In the genomic region with DNA sequence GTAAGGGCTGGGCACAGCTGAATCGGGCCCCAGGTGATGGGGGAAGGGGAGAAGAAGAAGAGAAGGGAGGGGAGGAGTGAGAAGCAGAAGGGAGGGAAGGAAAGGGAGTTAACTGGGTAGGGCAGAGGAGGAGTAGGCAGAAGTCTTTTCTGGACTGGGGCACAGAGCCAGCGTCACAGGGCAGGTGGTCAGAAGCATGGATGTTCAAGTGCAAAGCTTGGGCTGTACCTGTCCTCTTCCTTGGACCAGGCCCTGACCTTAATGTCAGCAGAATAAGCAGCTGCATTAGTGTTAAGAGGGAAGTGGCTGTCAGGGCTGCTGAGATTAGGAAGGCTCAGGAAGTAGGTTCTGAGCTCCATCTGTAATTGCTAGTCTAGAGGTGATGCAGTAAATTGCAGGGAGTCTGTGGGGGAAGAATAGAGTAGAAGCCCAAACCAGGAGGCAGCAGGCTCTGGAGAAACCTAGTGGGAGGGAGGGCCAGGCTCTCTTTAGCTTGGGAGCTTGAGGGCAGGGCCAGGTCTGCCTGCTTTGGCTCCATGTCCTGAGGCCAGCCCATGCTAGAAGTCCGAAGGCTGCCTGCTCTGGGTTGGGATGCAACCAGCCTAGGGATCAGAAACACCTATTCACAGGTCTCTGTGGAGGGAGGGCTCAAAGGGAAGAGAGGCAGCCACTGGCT, we compare ENCODE assay signal across 13 cellular contexts. TPM values are rescaled to one million over a fixed set of nuclear protein-coding genes. Genes with fewer than 3 reads are reported as not detected.
DNase-seq lines count a peak whose midpoint lies in the region; ATAC-seq and TF ChIP-seq lines count a peak whose summit lies in the region.
"Had no signal": no experiment of that assay in that cellular context is flagged by ENCODE, and none has a peak within 500 bp of the region (broad histone marks: within the 10 kb centered on the region; RNA-seq: fewer than 3 reads in every experiment).

No MANE protein-coding gene starts in this region.

- H4K8ac ChIP-seq in mesendoderm (ENCODE audit: low read depth, low read length) = no peak overlapping the region

- POLR2A ChIA-PET in CD4-positive, alpha-beta T cell (lab: Charles Lee) = interaction anchor here (0.6 to 11.8 kb wide), 5 partner anchors 9 to 1459 kb away, joined by 3 to 111 read pairs (median 7); partner anchors contain the start of gene UCP2
- POLR2A ChIA-PET in activated CD4-positive, alpha-beta memory T cell treated with anti-CD3 and anti-CD28 coated beads for 36 hours (lab: Charles Lee) = interaction anchor here (0.8 to 6.1 kb wide), 6 partner anchors 9 to 39 kb away, joined by 3 to 95 read pairs (median 8); partner anchors contain the start of gene UCP2

- peak overlapping the region; percentile 92 for H3K27ac Mint-ChIP-seq in CD4-positive, alpha-beta T cell
- H3K27ac Mint-ChIP-seq in activated CD4-positive, alpha-beta memory T cell treated with anti-CD3 and anti-CD28 coated beads for 36 hours = peak overlapping the region; percentile 95

- no peak overlapping the region for H3K4me2 ChIP-seq in mesendoderm (ENCODE audit: low read length)

- no peaks in the 10 kb centered on the region for H3K27me3 Mint-ChIP-seq in CD4-positive, alpha-beta T cell
- H3K27me3 Mint-ChIP-seq in activated CD4-positive, alpha-beta memory T cell treated with anti-CD3 and anti-CD28 coated beads for 36 hours = no peaks in the 10 kb centered on the region

- peaks cover 4% of the 10 kb centered on the region for H3K4me1 ChIP-seq in mesendoderm (ENCODE audit: control insufficient read depth, low read depth, low read length)

- WGBS in mesendoderm (ENCODE audit: extremely low coverage, insufficient coverage, low lambda C conversion rate) = no CpG with 5 or more reads among the region's 3 CpGs

- no peak overlapping the region for H2BK120ac ChIP-seq in mesendoderm (ENCODE audit: low read depth, low read length)

- intact Hi-C loops in CD4-positive, alpha-beta T cell (cut with DNase I, micrococcal nuclease) = loop anchor here in 1 of 2 experiments (2.0 kb wide), 1 partner anchor 16 kb away; no protein-coding TSS in a partner anchor
- intact Hi-C loops in activated CD4-positive, alpha-beta memory T cell treated with anti-CD3 and anti-CD28 coated beads for 36 hours (cut with micrococcal nuclease) = loop anchor here (2.0 kb wide), 2 partner anchors 16 to 30 kb away; no protein-coding TSS in a partner anchor

- no peak overlapping the region for H4K5ac ChIP-seq in mesendoderm (ENCODE audit: low read length)

- H3K23ac ChIP-seq in mesendoderm (ENCODE audit: low read length) = no peak overlapping the region

- peaks cover under 1% of the 10 kb centered on the region for H3K36me3 Mint-ChIP-seq in CD4-positive, alpha-beta T cell (ENCODE audit: low read depth)
- peaks cover 5% of the 10 kb centered on the region for H3K36me3 Mint-ChIP-seq in activated CD4-positive, alpha-beta memory T cell treated with anti-CD3 and anti-CD28 coated beads for 36 hours

- peak overlapping the region; percentile 55 for H3K27ac ChIP-seq in CD4-positive, alpha-beta T cell (ENCODE audit: low read depth, low read length)
- H3K27ac ChIP-seq in mesendoderm (ENCODE audit: low read depth, low read length) = no peak overlapping the region
- H3K27ac ChIP-seq: tibial nerve had no signal

- peak; percentile 24 for ATAC-seq in CD4-positive, alpha-beta T cell (ENCODE audit: poor library complexity)
- ATAC-seq in HG02852 (IDR thresholded peaks at IDR 0.05; ENCODE audit: unreplicated experiment) (no peak), SK-N-SH treated with all-trans-retinoic acid at 6 μM for 48 hours (no peak)
- ATAC-seq: HCT116 had no signal

- H3K79me1 ChIP-seq in mesendoderm (ENCODE audit: low read length) = no peaks in the 10 kb centered on the region

- peaks cover 92% of the 10 kb centered on the region for H3K4me1 Mint-ChIP-seq in CD4-positive, alpha-beta T cell (ENCODE audit: low read depth)
- H3K4me1 Mint-ChIP-seq in activated CD4-positive, alpha-beta memory T cell treated with anti-CD3 and anti-CD28 coated beads for 36 hours (ENCODE audit: low read depth) = peaks cover 86% of the 10 kb centered on the region

- no peak overlapping the region for H2BK15ac ChIP-seq in mesendoderm (replicated peaks; ENCODE audit: low read depth)

- H3K9ac ChIP-seq in mesendoderm (ENCODE audit: low read length) = no peak overlapping the region

- no peak for DNase-seq in CD4-positive, alpha-beta T cell
- DNase-seq in H7 (peak; percentile 46), mesendoderm (peak; percentile 69), EL (no peak), NCI-H187 treated with DMSO at 0.1 percent for 48 hours (lab: John Stamatoyannopoulos, UW) (no peak)
- no peak for DNase-seq in activated CD4-positive, alpha-beta memory T cell treated with anti-CD3 and anti-CD28 coated beads for 36 hours
- DNase-seq: Calu3, cerebellar nuclear complex, NCI-H1930 had no signal

- no peaks in the 10 kb centered on the region for H3K9me3 Mint-ChIP-seq in CD4-positive, alpha-beta T cell
- H3K9me3 Mint-ChIP-seq in activated CD4-positive, alpha-beta memory T cell treated with anti-CD3 and anti-CD28 coated beads for 36 hours = no peaks in the 10 kb centered on the region

- no peaks in the 10 kb centered on the region for H3K9me3 ChIP-seq in CD4-positive, alpha-beta T cell (ENCODE audit: control insufficient read depth, low read length)
- H3K9me3 ChIP-seq: tibial nerve had no signal

- H3K4me3 ChIP-seq in H7 (ENCODE audit: insufficient read depth, low read depth, low read length) (no peak overlapping the region), mesendoderm (ENCODE audit: low read length) (no peak overlapping the region)
- H3K4me3 ChIP-seq: tibial nerve had no signal

- CTCF ChIA-PET in CD4-positive, alpha-beta T cell (lab: Charles Lee) = interaction anchor here (2.0 kb wide), 1 partner anchor 30 kb away, joined by 5 read pairs; no protein-coding TSS in a partner anchor
- CTCF ChIA-PET in activated CD4-positive, alpha-beta memory T cell treated with anti-CD3 and anti-CD28 coated beads for 36 hours (lab: Charles Lee) = interaction anchor here (1.0 to 2.0 kb wide), 3 partner anchors 15 to 30 kb away, joined by 3 to 7 read pairs (median 4); no protein-coding TSS in a partner anchor

- no peak for TF ChIP-seq CTCF in CD4-positive, alpha-beta T cell (IDR thresholded peaks at IDR 0.05)

- H3K27me3 ChIP-seq in CD4-positive, alpha-beta T cell (ENCODE audit: control insufficient read depth, insufficient read depth, low read length) = no peaks in the 10 kb centered on the region
- H3K27me3 ChIP-seq in H7 (ENCODE audit: control insufficient read depth, insufficient read depth, low read length) = no peaks in the 10 kb centered on the region
- H3K27me3 ChIP-seq in mesendoderm (ENCODE audit: insufficient read depth, low read length, poor library complexity) = no peaks in the 10 kb centered on the region
- H3K27me3 ChIP-seq: tibial nerve had no signal

- no peak overlapping the region for H3K4ac ChIP-seq in mesendoderm (ENCODE audit: low read depth, low read length)

- H3K4me3 Mint-ChIP-seq in CD4-positive, alpha-beta T cell = peak overlapping the region; percentile 34
- H3K4me3 Mint-ChIP-seq in activated CD4-positive, alpha-beta memory T cell treated with anti-CD3 and anti-CD28 coated beads for 36 hours = peak overlapping the region; percentile 24

- H3K36me3 ChIP-seq in H7 (replicated peaks; ENCODE audit: control insufficient read depth, insufficient read depth, low read length) (no peaks in the 10 kb centered on the region; the same call in none of the 2 replicates), mesendoderm (ENCODE audit: control insufficient read depth, insufficient read depth, low read length) (no peaks in the 10 kb centered on the region)

- no peaks in the 10 kb centered on the region for H3K79me2 ChIP-seq in mesendoderm (ENCODE audit: control insufficient read depth, insufficient read depth, low read length)

- H3K18ac ChIP-seq in mesendoderm (ENCODE audit: low read length) = no peak overlapping the region

- no peak overlapping the region for H2AK5ac ChIP-seq in mesendoderm (ENCODE audit: low read length)

- H2BK5ac ChIP-seq in mesendoderm (ENCODE audit: low read length) = no peak overlapping the region

- H3K56ac ChIP-seq in mesendoderm (ENCODE audit: low read length) = no peak overlapping the region

TF ChIP-seq in SK-N-SH treated with all-trans-retinoic acid at 6 μM for 48 hours, 23 proteins besides CTCF, POLR2A, EP300 and RAD21:
- TF ChIP-seq CSDC2 (CRISPR knock-in tag; IDR thresholded peaks at IDR 0.05) = no peak
- TF ChIP-seq TCF4 (CRISPR knock-in tag; IDR thresholded peaks at IDR 0.05; ENCODE audit: borderline replicate concordance) = no peak
- no peak for TF ChIP-seq ZNF70 (CRISPR knock-in tag; IDR thresholded peaks at IDR 0.05)
- TF ChIP-seq GLIS3 (CRISPR knock-in tag; IDR thresholded peaks at IDR 0.05) = no peak
- no peak for TF ChIP-seq OSR1 (CRISPR knock-in tag; IDR thresholded peaks at IDR 0.05)
- no peak for TF ChIP-seq ZFP3 (CRISPR knock-in tag; IDR thresholded peaks at IDR 0.05)
- no peak for TF ChIP-seq ESRRG (CRISPR knock-in tag; IDR thresholded peaks at IDR 0.05)
- no peak for TF ChIP-seq ZNF8 (CRISPR knock-in tag; IDR thresholded peaks at IDR 0.05)
- no peak for TF ChIP-seq PPARA (CRISPR knock-in tag; IDR thresholded peaks at IDR 0.05; ENCODE audit: borderline replicate concordance)
- TF ChIP-seq ZNF565 (CRISPR knock-in tag; conservative IDR thresholded peaks at IDR 0.05; ENCODE audit: low read depth) = no peak
- no peak for TF ChIP-seq RARB (CRISPR knock-in tag; IDR thresholded peaks at IDR 0.05)

RNA-seq across cellular contexts. Expression of gene UCP3, which starts 1.6 kb away (rescaled TPM):
- total RNA-seq in CD4-positive, alpha-beta T cell = 1 to 10 TPM; 3.0 to 3.7 TPM
- 0.10 TPM in 1 of 2 replicates, not detected in the other for total RNA-seq in H7 (2014; rRNA removed; shearing (Covaris generic))
- 1 to 10 TPM; 1.4 to 2.0 TPM for total RNA-seq in activated CD4-positive, alpha-beta memory T cell treated with anti-CD3 and anti-CD28 coated beads for 36 hours
- 0.18 TPM for polyA plus RNA-seq in mesendoderm (2013, experiment 1 of 2)
- 0.28 TPM for polyA plus RNA-seq in mesendoderm (2013, experiment 2 of 2)

RNA-seq across cellular contexts. Expression of gene UCP2, which starts 27.8 kb away (rescaled TPM):
- total RNA-seq in CD4-positive, alpha-beta T cell = 100 to 1,000 TPM; 467 to 468 TPM
- 32.4 and 43.6 TPM in 2 replicates for total RNA-seq in H7 (2014; rRNA removed; shearing (Covaris generic))
- 100 to 1,000 TPM; 461 to 471 TPM for total RNA-seq in activated CD4-positive, alpha-beta memory T cell treated with anti-CD3 and anti-CD28 coated beads for 36 hours
- 47.4 TPM for polyA plus RNA-seq in mesendoderm (2013, experiment 1 of 2)
- 47.6 TPM for polyA plus RNA-seq in mesendoderm (2013, experiment 2 of 2)

RNA-seq across cellular contexts. Expression of gene DNAJB13, which starts 59.6 kb away (rescaled TPM):
- total RNA-seq in CD4-positive, alpha-beta T cell = not detected
- not detected in 2 replicates for total RNA-seq in H7 (2014; rRNA removed; shearing (Covaris generic))
- under 1 TPM in 1 of 2 experiments, not detected in 1; 0.19 TPM for total RNA-seq in activated CD4-positive, alpha-beta memory T cell treated with anti-CD3 and anti-CD28 coated beads for 36 hours
- polyA plus RNA-seq in mesendoderm (2013, experiment 1 of 2) = 0.04 TPM
- polyA plus RNA-seq in mesendoderm (2013, experiment 2 of 2) = not detected

Comparison
In these comparisons a context has a peak if more than half of its experiments do, and no peak if none do; other contexts are left out.
1. DNase-seq: peak in H7 (single experiment) and mesendoderm (single experiment); none in CD4-positive, alpha-beta T cell (0 of 10), activated CD4-positive, alpha-beta memory T cell treated with anti-CD3 and anti-CD28 coated beads for 36 hours (single experiment), EL (single experiment) and NCI-H187 treated with DMSO at 0.1 percent for 48 hours (single experiment).
2. RNA of gene UCP2, which starts 27.8 kb away (total RNA-seq): 461 to 471 TPM in activated CD4-positive, alpha-beta memory T cell treated with anti-CD3 and anti-CD28 coated beads for 36 hours and 467 to 468 TPM in CD4-positive, alpha-beta T cell; 32.4 to 43.6 TPM in H7; every median in the first group is over 10 times any median in the second.